In genomic region chr12:119245904-119246494, GRCh38 we compare ENCODE assay signal across 17 cellular contexts.
DNase-seq lines count a peak whose midpoint lies in the region; ATAC-seq and TF ChIP-seq lines count a peak whose summit lies in the region.
"Had no signal": no experiment of that assay in that cellular context is flagged by ENCODE, and none has a peak within 500 bp of the region (broad histone marks: within the 10 kb centered on the region; RNA-seq: fewer than 3 reads in every experiment).

No MANE protein-coding gene starts in this region.

- no peak for TF ChIP-seq EP300 in transverse colon (IDR thresholded peaks at IDR 0.05; ENCODE audit: low read depth)

- H3K36me3 Mint-ChIP-seq in nephron progenitor cell (ENCODE audit: low read depth) = no peaks in the 10 kb centered on the region
- H3K36me3 Mint-ChIP-seq: CD8-positive, alpha-beta T cell had no signal

- H3K27me3 ChIP-seq in aorta (ENCODE audit: control insufficient read depth in 1 of 2, insufficient read depth in 2 of 2, low read length in 1 of 2) (no peaks in the 10 kb centered on the region), transverse colon (no peaks in the 10 kb centered on the region)
- H3K27me3 ChIP-seq: MG63 had no signal

- H3K4me3 ChIP-seq in aorta (ENCODE audit: low read length in 2 of 2) (no peak overlapping the region), transverse colon (no peak overlapping the region)
- H3K4me3 ChIP-seq: MG63 had no signal

- ATAC-seq in Right ventricle myocardium superior (ENCODE audit: poor library complexity) = peak; percentile 38
- peak; percentile 18 for ATAC-seq in left ventricle myocardium superior
- peak; percentile 38 for ATAC-seq in aorta (ENCODE audit: low FRiP score)
- ATAC-seq: CD8-positive, alpha-beta T cell had no signal

- TF ChIP-seq CTCF in nephron progenitor cell (IDR thresholded peaks at IDR 0.05) (no peak), transverse colon (IDR thresholded peaks at IDR 0.05) (no peak)

- intact Hi-C loops in Right ventricle myocardium superior (cut with DNase I) (no loop called here), cardiac septum (cut with DNase I) (loop anchor here (2.0 to 5.0 kb wide), 2 partner anchors 39 to 67 kb away; partner anchors contain the start of gene HSPB8), left ventricle myocardium superior (cut with micrococcal nuclease) (no loop called here), aorta (cut with DNase I) (loop anchor here in 1 of 2 donors (5.0 to 10.0 kb wide), 2 partner anchors 61 to 81 kb away; no protein-coding TSS in a partner anchor), transverse colon (cut with DNase I; ENCODE audit: low total_unique reads) (no loop called here)

- no peaks in the 10 kb centered on the region for H3K36me3 ChIP-seq in aorta (ENCODE audit: control insufficient read depth in 1 of 2, insufficient read depth in 2 of 2, low read length in 1 of 2)
- no peaks in the 10 kb centered on the region for H3K36me3 ChIP-seq in transverse colon
- H3K36me3 ChIP-seq: MG63 had no signal

- H3K27me3 Mint-ChIP-seq in nephron progenitor cell (ENCODE audit: low read depth, poor library complexity) = peaks cover 9% of the 10 kb centered on the region

- H3K4me1 ChIP-seq in aorta (ENCODE audit: control insufficient read depth in 1 of 2, insufficient read depth in 2 of 2, low read length in 2 of 2) (peaks cover 2 to 5% of the 10 kb centered on the region in 2 donors), transverse colon (no peaks in the 10 kb centered on the region)

- H3K9me3 Mint-ChIP-seq in nephron progenitor cell = peaks cover 2% of the 10 kb centered on the region
- H3K9me3 Mint-ChIP-seq: CD8-positive, alpha-beta T cell had no signal

- in situ Hi-C loops in transverse colon (cut with MboI; ENCODE audit: low pct_ligation_motif_present in 1 of 4, low pct_unique_long_range_greater_than_20kb in 1 of 4, low sequenced_read_pairs in 3 of 4) = no loop called here

- no peak overlapping the region for H3K4me3 Mint-ChIP-seq in nephron progenitor cell
- H3K4me3 Mint-ChIP-seq: CD8-positive, alpha-beta T cell had no signal

- no peak for TF ChIP-seq POLR2A in transverse colon (IDR thresholded peaks at IDR 0.05)

- H3K27ac Mint-ChIP-seq in nephron progenitor cell = peak overlapping the region; percentile 81
- H3K27ac Mint-ChIP-seq: CD8-positive, alpha-beta T cell had no signal

- 15 to 16% methylated on average over 2 of the region's 2 CpGs for WGBS in aorta, 2 donors
- 49 to 50% methylated on average over 2 of the region's 2 CpGs for WGBS in transverse colon (ENCODE audit: low coverage in 1 of 2), 2 donors

- H3K9me3 ChIP-seq in aorta (ENCODE audit: control insufficient read depth, low read length) (no peaks in the 10 kb centered on the region), transverse colon (no peaks in the 10 kb centered on the region)
- H3K9me3 ChIP-seq: MG63 had no signal

- no peaks in the 10 kb centered on the region for H3K4me1 Mint-ChIP-seq in nephron progenitor cell

- DNase-seq in Right ventricle myocardium superior (no peak), cardiac septum (ENCODE audit: low spot score) (no peak), left ventricle myocardium superior (no peak), nephron progenitor cell (no peak), aorta (no peak), transverse colon (no peak), NCI-H345 (lab: John Stamatoyannopoulos, UW) (no peak)
- DNase-seq in effector CD4-positive, alpha-beta T cell = no peak
- DNase-seq: CD8-positive, alpha-beta T cell; EL; H7; MG63; NCI-H1105; NCI-H1694 treated with DMSO at 0.1 percent for 48 hours; NCI-H446 treated with DMSO at 0.1 percent for 48 hours; NCI-H774 had no signal

- peak overlapping the region; percentile 43 to 57 for H3K27ac ChIP-seq in aorta (ENCODE audit: low read depth in 1 of 2, low read length in 2 of 2)
- H3K27ac ChIP-seq in transverse colon = no peak overlapping the region
- H3K27ac ChIP-seq: 22Rv1 had no signal

Comparison
In these comparisons a context has a peak if more than half of its experiments do, and no peak if none do; other contexts are left out.
1. H3K27ac ChIP-seq: peak in aorta (2 of 2); none in transverse colon (0 of 4).
2. Peak in every context shown above with its lines, with median percentiles within 50 percentile points of each other: ATAC-seq.